In genomic region chr9:134361426-134361825, GRCh38 we compare ENCODE assay signal across 17 cellular contexts. TPM values are rescaled to one million over a fixed set of nuclear protein-coding genes. Genes with fewer than 3 reads are reported as not detected.
DNase-seq lines count a peak whose midpoint lies in the region; ATAC-seq and TF ChIP-seq lines count a peak whose summit lies in the region.
"Had no signal": no experiment of that assay in that cellular context is flagged by ENCODE, and none has a peak within 500 bp of the region (broad histone marks: within the 10 kb centered on the region; RNA-seq: fewer than 3 reads in every experiment).

No MANE protein-coding gene starts in this region.

- H3K4me3 ChIP-seq in heart right ventricle (no peak overlapping the region), prostate gland (no peak overlapping the region), vagina (no peak overlapping the region)
- H3K4me3 ChIP-seq: sigmoid colon had no signal

- whole genome bisulfite sequencing in heart right ventricle, 2 donors: 82 to 85% methylated on average over 16 of the region's 16 CpGs
- 83% methylated on average over 16 of the region's 16 CpGs for WGBS in prostate gland

- peaks cover 54 to 99% (median 90%) of the 10 kb centered on the region in 9 donors for H3K4me1 ChIP-seq in heart right ventricle
- H3K4me1 ChIP-seq in prostate gland (replicated peaks): peaks cover 85% of the 10 kb centered on the region
- H3K4me1 ChIP-seq in vagina: peaks cover 100% of the 10 kb centered on the region

- H3K9me3 ChIP-seq in heart right ventricle (no peaks in the 10 kb centered on the region), prostate gland (no peaks in the 10 kb centered on the region), vagina (no peaks in the 10 kb centered on the region)
- H3K9me3 ChIP-seq: BE2C, sigmoid colon had no signal

- ATAC-seq in heart right ventricle (no peak), GM18873 (IDR thresholded peaks at IDR 0.05; ENCODE audit: low FRiP score, unreplicated experiment) (no peak)
- ATAC-seq: effector memory CD8-positive, alpha-beta T cell had no signal

- intact Hi-C loops in heart right ventricle (cut with DNase I) (no loop called here), cardiac septum (cut with DNase I) (no loop called here), prostate gland (cut with DNase I) (loop anchor here (5.0 kb wide), 1 partner anchor 189 kb away; no protein-coding TSS in a partner anchor), vagina (cut with DNase I) (no loop called here)

- H3K36me3 ChIP-seq in heart right ventricle: no peaks in the 10 kb centered on the region
- H3K36me3 ChIP-seq in prostate gland: no peaks in the 10 kb centered on the region
- H3K36me3 ChIP-seq in vagina: no peaks in the 10 kb centered on the region
- H3K36me3 ChIP-seq: BE2C, sigmoid colon had no signal

- no peaks in the 10 kb centered on the region for H3K27me3 ChIP-seq in heart right ventricle
- H3K27me3 ChIP-seq in prostate gland (replicated peaks; ENCODE audit: insufficient read depth): no peaks in the 10 kb centered on the region
- no peaks in the 10 kb centered on the region for H3K27me3 ChIP-seq in vagina
- H3K27me3 ChIP-seq: BE2C, sigmoid colon had no signal

- DNase-seq in heart right ventricle: no peak
- DNase-seq in cardiac septum (ENCODE audit: low spot score): no peak
- no peak for DNase-seq in caudate nucleus (lab: John Stamatoyannopoulos, UW)
- no peak for DNase-seq in prostate gland (ENCODE audit: low spot score)
- no peak for DNase-seq in vagina (ENCODE audit: extremely low spot score in 2 of 2)
- no peak for DNase-seq in superior temporal gyrus (ENCODE audit: extremely low spot score)
- no peak for DNase-seq in cortex of kidney (lab: John Stamatoyannopoulos, UW)
- DNase-seq: activated naive CD4-positive, alpha-beta T cell treated with anti-CD3 and anti-CD28 coated beads, Interleukin-2, amount 50 U/mL, for 16 hours; activated T-cell treated with anti-CD3 and anti-CD28 coated beads, Interleukin-2, amount 50 U/mL, for 48 hours; effector memory CD8-positive, alpha-beta T cell; NCI-H187; NCI-H2227 treated with DMSO at 0.1 percent for 48 hours; SHP77; sigmoid colon had no signal

- TF ChIP-seq CTCF in heart right ventricle (IDR thresholded peaks at IDR 0.05): no peak
- no peak for TF ChIP-seq CTCF in prostate gland (IDR thresholded peaks at IDR 0.05)
- TF ChIP-seq CTCF in vagina (IDR thresholded peaks at IDR 0.05): no peak

- H3K27ac ChIP-seq in heart right ventricle: peak overlapping the region in 9 of 10 donors; percentile 16 to 80 (median 48)
- H3K27ac ChIP-seq in caudate nucleus (ENCODE audit: low read depth, low read length): peak overlapping the region; percentile 16
- H3K27ac ChIP-seq in prostate gland: peak overlapping the region; percentile 34 to 86
- H3K27ac ChIP-seq in vagina: peak overlapping the region; percentile 57
- H3K27ac ChIP-seq: KMS-11 had no signal

- TF ChIP-seq POLR2A in prostate gland (IDR thresholded peaks at IDR 0.05) (no peak), vagina (IDR thresholded peaks at IDR 0.05) (no peak)

RNA-seq across cellular contexts. Expression of gene RXRA, which starts 35.2 kb away (rescaled TPM):
- 10 to 100 TPM; 38.4 to 92.3 (median 43.6) TPM for total RNA-seq in heart right ventricle
- 10 to 100 TPM; 22.6 to 39.1 TPM for polyA plus RNA-seq in heart right ventricle
- total RNA-seq in cardiac septum: 42.6 TPM
- total RNA-seq in prostate gland: 10 to 100 TPM; 69.5 to 84.1 TPM
- 49.4 TPM for total RNA-seq in vagina
